Comparison of ENCODE assay signal across 8 cellular contexts in the genomic region with DNA sequence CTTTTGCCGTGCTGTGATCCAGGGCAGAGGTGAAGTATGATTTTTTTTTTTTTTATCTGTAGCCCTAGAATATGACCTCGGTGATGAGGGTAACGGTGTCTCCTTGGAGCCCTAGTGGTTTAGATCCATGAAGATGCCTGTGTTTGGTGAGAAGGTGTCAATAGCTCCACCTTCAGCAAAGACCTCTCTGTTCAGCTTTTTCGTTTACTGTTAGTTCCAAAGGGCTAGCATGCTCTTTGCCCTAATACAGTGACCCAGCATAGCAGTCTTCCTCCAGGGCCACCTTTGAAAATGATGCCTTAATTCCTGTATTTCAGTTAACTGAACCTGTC. TPM values are rescaled to one million over a fixed set of nuclear protein-coding genes. Genes with fewer than 3 reads are reported as not detected.
DNase-seq lines count a peak whose midpoint lies in the region; ATAC-seq and TF ChIP-seq lines count a peak whose summit lies in the region.

No MANE protein-coding gene starts in this region.

- peak; percentile 18 for ATAC-seq in activated CD4-positive, alpha-beta T cell treated with anti-CD3 and anti-CD28 coated beads for 36 hours
- peak in 1 of 2 donors; percentile 19 for ATAC-seq in naive thymus-derived CD8-positive, alpha-beta T cell
- no peak for ATAC-seq in GM19351 (IDR thresholded peaks at IDR 0.05; ENCODE audit: unreplicated experiment)

- POLR2A ChIA-PET in activated CD4-positive, alpha-beta T cell treated with anti-CD3 and anti-CD28 coated beads for 36 hours (lab: Charles Lee), result interaction anchor here (0.8 to 1.8 kb wide), 5 partner anchors 9 to 205 kb away, joined by 3 to 4 read pairs (median 4); no protein-coding TSS in a partner anchor
- POLR2A ChIA-PET in naive thymus-derived CD8-positive, alpha-beta T cell (lab: Charles Lee), result interaction anchor here (1.3 to 1.7 kb wide), 3 partner anchors 160 to 243 kb away, joined by 4 to 5 read pairs (median 4); a partner anchor contains a TSS

- no peak for TF ChIP-seq POLR2A in NB4 (IDR thresholded peaks at IDR 0.05; ENCODE audit: extremely low read depth, insufficient read length)

- peaks cover 26% of the 10 kb centered on the region for H3K4me1 Mint-ChIP-seq in activated CD4-positive, alpha-beta T cell treated with anti-CD3 and anti-CD28 coated beads for 36 hours
- peaks cover 6 to 44% (median 33%) of the 10 kb centered on the region in 4 donors for H3K4me1 Mint-ChIP-seq in naive thymus-derived CD8-positive, alpha-beta T cell

- H3K9me3 Mint-ChIP-seq in activated CD4-positive, alpha-beta T cell treated with anti-CD3 and anti-CD28 coated beads for 36 hours (ENCODE audit: low read depth), result no peaks in the 10 kb centered on the region
- H3K9me3 Mint-ChIP-seq in naive thymus-derived CD8-positive, alpha-beta T cell, result peaks cover 0 to under 1% (median 0%) of the 10 kb centered on the region in 9 donors

- no peak for DNase-seq in activated CD4-positive, alpha-beta T cell treated with anti-CD3 and anti-CD28 coated beads for 36 hours
- DNase-seq in activated CD4-positive, alpha-beta T cell treated with anti-CD3 and anti-CD28 coated beads, Interleukin-2, amount 50 U/mL, for 4 hours, result no peak
- peak; percentile 49 for DNase-seq in NB4 (ENCODE audit: low read depth)
- DNase-seq in dermis blood vessel endothelial cell, result peak; percentile 21
- DNase-seq in naive thymus-derived CD8-positive, alpha-beta T cell, result no peak
- DNase-seq in SHP77 treated with DMSO at 0.1 percent for 48 hours (lab: John Stamatoyannopoulos, UW), result no peak
- DNase-seq in NCI-H345 (lab: John Stamatoyannopoulos, UW), result no peak

- no peak for TF ChIP-seq CTCF in NB4 (IDR thresholded peaks at IDR 0.05; ENCODE audit: low read depth, low read length)

- H3K4me3 Mint-ChIP-seq in activated CD4-positive, alpha-beta T cell treated with anti-CD3 and anti-CD28 coated beads for 36 hours, result peak overlapping the region; percentile 94
- H3K4me3 Mint-ChIP-seq in naive thymus-derived CD8-positive, alpha-beta T cell, result peak overlapping the region; percentile 92 to 100 (median 98)

- H3K27ac Mint-ChIP-seq in activated CD4-positive, alpha-beta T cell treated with anti-CD3 and anti-CD28 coated beads for 36 hours, result peak overlapping the region; percentile 98
- peak overlapping the region in 9 of 10 donors; percentile 92 to 99 (median 96) for H3K27ac Mint-ChIP-seq in naive thymus-derived CD8-positive, alpha-beta T cell

- no peaks in the 10 kb centered on the region for H3K27me3 Mint-ChIP-seq in activated CD4-positive, alpha-beta T cell treated with anti-CD3 and anti-CD28 coated beads for 36 hours
- H3K27me3 Mint-ChIP-seq in naive thymus-derived CD8-positive, alpha-beta T cell, result no peaks in the 10 kb centered on the region

- CTCF ChIA-PET in activated CD4-positive, alpha-beta T cell treated with anti-CD3 and anti-CD28 coated beads for 36 hours (lab: Charles Lee), result interaction anchor here (1.1 to 2.9 kb wide), 5 partner anchors 8 to 390 kb away, joined by 3 to 16 read pairs (median 5); a partner anchor contains a TSS

- intact Hi-C loops in activated CD4-positive, alpha-beta T cell treated with anti-CD3 and anti-CD28 coated beads for 36 hours (cut with DNase I, micrococcal nuclease), result loop anchor here (2.0 to 10.0 kb wide), 5 partner anchors 106 to 622 kb away; a partner anchor contains a TSS

- peak overlapping the region; percentile 92 for H3K4me3 ChIP-seq in NB4 (ENCODE audit: low read depth, low read length)

- H3K36me3 Mint-ChIP-seq in activated CD4-positive, alpha-beta T cell treated with anti-CD3 and anti-CD28 coated beads for 36 hours (ENCODE audit: low read depth), result peaks cover 33% of the 10 kb centered on the region
- H3K36me3 Mint-ChIP-seq in naive thymus-derived CD8-positive, alpha-beta T cell, result peaks cover 0 to 23% (median 11%) of the 10 kb centered on the region in 3 donors

RNA-seq across cellular contexts. Expression of a gene that starts 0.7 kb away (rescaled TPM):
- 100 to 1,000 TPM; 123 to 138 TPM for total RNA-seq in activated CD4-positive, alpha-beta T cell treated with anti-CD3 and anti-CD28 coated beads for 36 hours
- total RNA-seq in dermis blood vessel endothelial cell, result 61.1 and 73.5 TPM in 2 replicates
- total RNA-seq in naive thymus-derived CD8-positive, alpha-beta T cell, result 10 to 100 TPM; 51.3 to 54.3 TPM
- polyA plus RNA-seq in naive thymus-derived CD8-positive, alpha-beta T cell, result 100 to 1,000 TPM in 1 of 3 donors, 10 to 100 TPM in 2; 91.1 to 117 (median 92.4) TPM

RNA-seq across cellular contexts. Expression of a gene that starts 6.1 kb away (rescaled TPM):
- total RNA-seq in activated CD4-positive, alpha-beta T cell treated with anti-CD3 and anti-CD28 coated beads for 36 hours, result 10 to 100 TPM; 36.9 to 45.4 TPM
- total RNA-seq in dermis blood vessel endothelial cell, result 36.2 and 61.1 TPM in 2 replicates
- 10 to 100 TPM; 28.5 to 30.8 TPM for total RNA-seq in naive thymus-derived CD8-positive, alpha-beta T cell
- polyA plus RNA-seq in naive thymus-derived CD8-positive, alpha-beta T cell, result 10 to 100 TPM; 27.5 to 28.7 (median 27.6) TPM

Comparison
In these comparisons a context has a peak if more than half of its experiments do, and no peak if none do; other contexts are left out.
1. DNase-seq: peak in NB4 (single experiment) and dermis blood vessel endothelial cell (single experiment); none in activated CD4-positive, alpha-beta T cell treated with anti-CD3 and anti-CD28 coated beads for 36 hours (single experiment), activated CD4-positive, alpha-beta T cell treated with anti-CD3 and anti-CD28 coated beads, Interleukin-2, amount 50 U/mL, for 4 hours (0 of 2), naive thymus-derived CD8-positive, alpha-beta T cell (0 of 10), SHP77 treated with DMSO at 0.1 percent for 48 hours (single experiment) and NCI-H345 (single experiment).